In genomic region chr22:34111210-34111824, GRCh38 we compare ENCODE assay signal across 8 cellular contexts.
DNase-seq lines count a peak whose midpoint lies in the region; ATAC-seq and TF ChIP-seq lines count a peak whose summit lies in the region.

No MANE protein-coding gene starts in this region.

- TF ChIP-seq CTCF in NB4 (IDR thresholded peaks at IDR 0.05; ENCODE audit: low read depth, low read length) (peak; percentile 72), body of pancreas (IDR thresholded peaks at IDR 0.05) (peak; percentile 28 to 77 (median 60)), tibial nerve (IDR thresholded peaks at IDR 0.05) (peak; percentile 45 to 81 (median 55))

- H3K4me1 Mint-ChIP-seq in activated naive CD4-positive, alpha-beta T cell treated with anti-CD3 and anti-CD28 coated beads, Interleukin-2, amount 10 ng/mL, durations not matched to agents 7 days and 5 days: no peaks in the 10 kb centered on the region

- DNase-seq in activated naive CD4-positive, alpha-beta T cell treated with anti-CD3 and anti-CD28 coated beads, Interleukin-2, amount 10 ng/mL, durations not matched to agents 7 days and 5 days: peak; percentile 22
- no peak for DNase-seq in activated naive CD4-positive, alpha-beta T cell (lab: John Stamatoyannopoulos, UW)
- DNase-seq in NB4 (ENCODE audit: low read depth) (peak; percentile 43), body of pancreas (peak; percentile 30 to 49 (median 42)), kidney glomerular epithelial cell (lab: John Stamatoyannopoulos, UW) (peak; percentile 16), tibial nerve (ENCODE audit: low spot score in 2 of 2) (peak in 1 of 2 donors; percentile 14), T-helper 1 cell (no peak)

- H3K4me1 ChIP-seq in body of pancreas: no peaks in the 10 kb centered on the region
- H3K4me1 ChIP-seq in tibial nerve: peaks cover 0 to 4% (median 0%) of the 10 kb centered on the region in 4 donors

- 4 to 8% methylated on average over 7 of the region's 7 CpGs for WGBS in body of pancreas, 2 donors
- WGBS in tibial nerve, 2 donors: 6 to 19% methylated on average over 6 to 7 of the region's 7 CpGs

- H3K9me3 Mint-ChIP-seq in activated naive CD4-positive, alpha-beta T cell treated with anti-CD3 and anti-CD28 coated beads, Interleukin-2, amount 10 ng/mL, durations not matched to agents 7 days and 5 days: peaks cover 5% of the 10 kb centered on the region

- H3K27me3 ChIP-seq in body of pancreas (peaks cover 0 to 6% of the 10 kb centered on the region in 2 donors), tibial nerve (no peaks in the 10 kb centered on the region)

- TF ChIP-seq EP300 in tibial nerve (IDR thresholded peaks at IDR 0.05): no peak

- H3K4me3 ChIP-seq in NB4 (ENCODE audit: low read depth, low read length) (no peak overlapping the region), body of pancreas (no peak overlapping the region), tibial nerve (no peak overlapping the region)

- H3K36me3 Mint-ChIP-seq in activated naive CD4-positive, alpha-beta T cell treated with anti-CD3 and anti-CD28 coated beads, Interleukin-2, amount 10 ng/mL, durations not matched to agents 7 days and 5 days: no peaks in the 10 kb centered on the region

- TF ChIP-seq POLR2A in NB4 (IDR thresholded peaks at IDR 0.05; ENCODE audit: extremely low read depth, insufficient read length) (no peak), body of pancreas (IDR thresholded peaks at IDR 0.05) (no peak), tibial nerve (IDR thresholded peaks at IDR 0.05) (no peak)

- no peak overlapping the region for H3K4me3 Mint-ChIP-seq in activated naive CD4-positive, alpha-beta T cell treated with anti-CD3 and anti-CD28 coated beads, Interleukin-2, amount 10 ng/mL, durations not matched to agents 7 days and 5 days

- H3K27ac ChIP-seq in body of pancreas: no peak overlapping the region
- no peak overlapping the region for H3K27ac ChIP-seq in tibial nerve

- H3K36me3 ChIP-seq in body of pancreas (replicated peaks in 1 of 2; ENCODE audit: insufficient read depth in 1 of 2, low read depth in 2 of 2): no peaks in the 10 kb centered on the region
- H3K36me3 ChIP-seq in tibial nerve: no peaks in the 10 kb centered on the region

- intact Hi-C loops in body of pancreas (cut with DNase I): no loop called here

- CTCF ChIA-PET in activated naive CD4-positive, alpha-beta T cell treated with anti-CD3 and anti-CD28 coated beads, Interleukin-2, amount 10 ng/mL, durations not matched to agents 7 days and 5 days (lab: Charles Lee): interaction anchor here (1.0 to 2.7 kb wide), 4 partner anchors 21 to 810 kb away, joined by 3 to 6 read pairs (median 4); no protein-coding TSS in a partner anchor

- H3K27ac Mint-ChIP-seq in activated naive CD4-positive, alpha-beta T cell treated with anti-CD3 and anti-CD28 coated beads, Interleukin-2, amount 10 ng/mL, durations not matched to agents 7 days and 5 days: no peak overlapping the region

- ATAC-seq in body of pancreas: peak; percentile 47
- ATAC-seq in HG03159 (IDR thresholded peaks at IDR 0.05; ENCODE audit: unreplicated experiment): no peak

- H3K9me3 ChIP-seq in body of pancreas (no peaks in the 10 kb centered on the region), tibial nerve (no peaks in the 10 kb centered on the region)

- no peaks in the 10 kb centered on the region for H3K27me3 Mint-ChIP-seq in activated naive CD4-positive, alpha-beta T cell treated with anti-CD3 and anti-CD28 coated beads, Interleukin-2, amount 10 ng/mL, durations not matched to agents 7 days and 5 days

Comparison
In these comparisons a context has a peak if more than half of its experiments do, and no peak if none do; other contexts are left out.
1. DNase-seq: peak in activated naive CD4-positive, alpha-beta T cell treated with anti-CD3 and anti-CD28 coated beads, Interleukin-2, amount 10 ng/mL, durations not matched to agents 7 days and 5 days (single experiment), NB4 (single experiment), body of pancreas (4 of 4) and kidney glomerular epithelial cell (single experiment); none in activated naive CD4-positive, alpha-beta T cell (0 of 4) and T-helper 1 cell (0 of 5).
2. Peak in every context shown above with its lines, with median percentiles within 50 percentile points of each other: CTCF ChIP-seq.